In the genomic region with DNA sequence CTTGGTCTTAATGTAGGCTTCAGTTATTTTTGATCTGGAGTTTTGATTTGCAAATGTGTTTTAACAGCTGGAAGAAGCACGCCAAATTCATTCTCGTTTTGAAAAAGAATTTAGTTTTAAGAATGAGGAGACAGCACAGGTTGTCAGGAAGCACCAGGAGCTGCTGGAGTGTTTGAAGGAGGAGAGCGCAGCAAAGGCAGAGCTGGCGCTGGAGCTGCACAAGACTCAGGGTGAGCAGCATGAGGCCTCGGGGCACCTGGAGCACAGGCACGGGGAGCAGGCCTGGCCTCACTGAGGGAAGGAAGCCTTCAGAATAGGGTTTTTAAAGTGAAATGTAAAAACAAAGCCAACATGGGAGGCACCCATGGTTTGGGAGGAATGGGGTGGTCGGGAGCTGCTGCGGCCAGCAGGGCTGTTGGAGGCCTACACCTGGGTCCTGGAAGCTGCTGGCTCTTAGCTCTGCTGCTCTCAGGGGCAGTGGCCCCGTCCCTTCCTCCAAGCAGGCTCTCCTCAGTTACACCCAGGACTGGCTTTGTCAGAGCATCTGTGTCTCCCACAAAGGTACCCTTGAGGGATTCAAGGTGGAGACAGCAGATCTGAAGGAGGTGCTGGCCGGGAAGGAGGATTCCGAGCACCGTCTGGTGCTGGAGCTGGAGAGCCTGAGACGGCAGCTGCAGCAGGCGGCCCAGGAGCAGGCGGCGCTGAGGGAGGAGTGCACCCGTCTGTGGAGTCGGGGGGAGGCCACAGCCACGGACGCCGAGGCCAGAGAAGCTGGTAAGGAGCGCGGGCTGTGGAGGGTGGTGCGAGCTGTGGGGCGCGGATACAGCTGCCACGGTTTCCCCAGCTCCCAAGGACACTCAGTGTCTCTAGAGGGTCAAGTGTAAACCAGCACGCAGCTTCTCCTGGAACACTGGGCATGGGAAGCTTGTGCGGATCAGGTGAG, we compare ENCODE assay signal across 20 cellular contexts.
DNase-seq lines count a peak whose midpoint lies in the region; ATAC-seq, FAIRE-seq and TF ChIP-seq lines count a peak whose summit lies in the region.
"Had no signal": no experiment of that assay in that cellular context is flagged by ENCODE, and none has a peak within 500 bp of the region (broad histone marks: within the 10 kb centered on the region; RNA-seq: fewer than 3 reads in every experiment).

No MANE protein-coding gene starts in this region.

- H3K23ac ChIP-seq in H1 (ENCODE audit: insufficient read length) = no peak overlapping the region

- no peak overlapping the region for H3K14ac ChIP-seq in H1 (ENCODE audit: insufficient read length)

- H3K79me2 ChIP-seq in H1 (ENCODE audit: control insufficient read depth in 1 of 2, insufficient read depth in 2 of 2, low read length in 2 of 2) = no peaks in the 10 kb centered on the region

- no peak overlapping the region for H2BK20ac ChIP-seq in H1 (ENCODE audit: low read length)

- H3K56ac ChIP-seq in H1 (replicated peaks; ENCODE audit: insufficient read length, low read depth, low read length) = no peak overlapping the region

- TF ChIP-seq CTCF in H1 (IDR thresholded peaks at IDR 0.05; ENCODE audit: control extremely low read depth in 1 of 3, insufficient read depth in 1 of 3, low read depth in 1 of 3, low read length in 3 of 3) (no peak), ovary (IDR thresholded peaks at IDR 0.05) (no peak)

- H2AK5ac ChIP-seq in H1 (ENCODE audit: low read depth, low read length) = no peak overlapping the region

- no peak for TF ChIP-seq RAD21 in H1 (IDR thresholded peaks at IDR 0.05 in 1 of 2, conservative IDR thresholded peaks at IDR 0.05 in 1 of 2; ENCODE audit: low read depth in 2 of 2, low read length in 2 of 2)

- WGBS in H1 (ENCODE audit: extremely low coverage in 1 of 2, insufficient coverage in 1 of 2, insufficient read length in 1 of 2, insufficient replicate concordance in 2 of 2, low coverage in 1 of 2, low lambda C conversion rate in 2 of 2, missing lambda C conversion rate in 1 of 2), 2 experiments = 91% methylated on average over 29 of the region's 29 CpGs; no CpG with 5 or more reads in 1 of the 2 experiments
- 50 to 74% (median 59%) methylated on average over 28 to 29 of the region's 29 CpGs for WGBS in ovary, 3 donors

- POLR2A ChIA-PET in H1 (lab: Charles Lee; ENCODE audit: partially characterized antibody) = interaction anchor here (0.8 kb wide), 1 partner anchor 46 kb away, joined by 3 read pairs; no protein-coding TSS in a partner anchor

- CTCF ChIA-PET in H1 (lab: Charles Lee; ENCODE audit: partially characterized antibody) = interaction anchor here (1.0 to 1.2 kb wide), 4 partner anchors 10 to 27 kb away, joined by 3 to 4 read pairs (median 3); no protein-coding TSS in a partner anchor

- no peak overlapping the region for H2BK120ac ChIP-seq in H1 (replicated peaks; ENCODE audit: low read depth, low read length)

- no peak for FAIRE-seq in H1 (lab: Jason Lieb, UNC)
- FAIRE-seq: A204.1, D721Med, HepG2 had no signal

- peaks cover 0 to 6% of the 10 kb centered on the region in 2 experiments for H4K20me1 ChIP-seq in H1 (replicated peaks in 1 of 2; ENCODE audit: control insufficient read depth in 1 of 2, insufficient read depth in 2 of 2, low read length in 2 of 2)
- H4K20me1 ChIP-seq: BLaER1 had no signal

- no peak overlapping the region for H2BK12ac ChIP-seq in H1 (ENCODE audit: low read depth, low read length)

- H3K27me3 ChIP-seq in H1 (replicated peaks in 1 of 4; ENCODE audit: control insufficient read depth in 3 of 4, extremely low read depth in 1 of 4, insufficient read depth in 3 of 4, low read length in 3 of 4) (no peaks in the 10 kb centered on the region), ovary (no peaks in the 10 kb centered on the region)
- H3K27me3 ChIP-seq: BLaER1 had no signal

- ATAC-seq in left ventricle myocardium superior = no peak
- ATAC-seq: HepG2, PC-3 had no signal

- H2BK5ac ChIP-seq in H1 (ENCODE audit: low read depth, low read length) = 0 out of 2 replicates have a peak overlapping the region, but pooled peaks have one; percentile 35

- no peak overlapping the region for H3K4ac ChIP-seq in H1 (replicated peaks; ENCODE audit: insufficient read length, low read depth, low read length)

- no peaks in the 10 kb centered on the region for H3K23me2 ChIP-seq in H1 (ENCODE audit: low read depth, low read length)

- no peak overlapping the region for H2AFZ ChIP-seq in H1 (ENCODE audit: low read length)
- H2AFZ ChIP-seq: GM23248 had no signal

- H3K4me1 ChIP-seq in H1 (replicated peaks in 1 of 4; ENCODE audit: control insufficient read depth in 3 of 4, insufficient read depth in 4 of 4, low read length in 3 of 4) (no peaks in the 10 kb centered on the region), ovary (ENCODE audit: insufficient read depth) (peaks cover 24% of the 10 kb centered on the region)

- TF ChIP-seq POLR2A in H1 (IDR thresholded peaks at IDR 0.05; ENCODE audit: control extremely low read depth in 1 of 2, low read depth in 2 of 2, low read length in 2 of 2) (no peak), ovary (IDR thresholded peaks at IDR 0.05) (no peak)

- no peak overlapping the region for H4K91ac ChIP-seq in H1 (replicated peaks; ENCODE audit: insufficient read length, low read length)

- H2BK15ac ChIP-seq in H1 (ENCODE audit: low read length) = no peak overlapping the region

- H3K9me3 ChIP-seq in H1 (ENCODE audit: insufficient read depth in 2 of 2, low read depth in 1 of 2, low read length in 1 of 2) (no peaks in the 10 kb centered on the region), ovary (no peaks in the 10 kb centered on the region)
- H3K9me3 ChIP-seq: BLaER1 had no signal

- no peak overlapping the region; a peak in 1 of 7 replicates for H3K9ac ChIP-seq in H1 (replicated peaks in 1 of 4; ENCODE audit: extremely low read depth in 1 of 4, low read depth in 3 of 4, low read length in 3 of 4)
- H3K9ac ChIP-seq: BLaER1, GM23248 had no signal

- H3K4me2 ChIP-seq in H1 (ENCODE audit: insufficient read depth in 1 of 2, low read depth in 2 of 2, low read length in 2 of 2) = no peak overlapping the region
- H3K4me2 ChIP-seq: BLaER1 had no signal

- TF ChIP-seq EP300 in H1 (IDR thresholded peaks at IDR 0.05; ENCODE audit: borderline replicate concordance in 1 of 2, low read depth in 2 of 2, low read length in 2 of 2) = no peak
- no peak for TF ChIP-seq EP300 in ovary (IDR thresholded peaks at IDR 0.05)

- H3K27ac ChIP-seq in H1 (ENCODE audit: low read depth, low read length) (no peak overlapping the region), ovary (peak overlapping the region in 1 of 2 donors; percentile 87)
- H3K27ac ChIP-seq: GM23248 had no signal

- H3K18ac ChIP-seq in H1 (ENCODE audit: extremely low read depth, low read length) = no peak overlapping the region

- no peak overlapping the region for H4K5ac ChIP-seq in H1 (ENCODE audit: insufficient read length, low read depth, low read length)

- peaks cover 7% of the 10 kb centered on the region for H3K79me1 ChIP-seq in H1 (ENCODE audit: low read depth, low read length)

- no peak overlapping the region for H3K4me3 ChIP-seq in H1 (ENCODE audit: extremely low read depth in 1 of 4, insufficient read depth in 2 of 4, low read depth in 3 of 4, low read length in 4 of 4)
- no peak overlapping the region for H3K4me3 ChIP-seq in ovary
- H3K4me3 ChIP-seq: BLaER1, GM23248 had no signal

- intact Hi-C loops in left ventricle myocardium superior (cut with micrococcal nuclease) = no loop called here
- intact Hi-C loops in cardiac septum (cut with DNase I) = no loop called here
- intact Hi-C loops in ovary (cut with DNase I) = no loop called here

- H3K36me3 ChIP-seq in H1 (ENCODE audit: control insufficient read depth in 2 of 4, insufficient read depth in 4 of 4, low read length in 3 of 4) (peaks cover 1 to 6% (median 2%) of the 10 kb centered on the region in 4 experiments; a peak in 4 of 8 replicates), ovary (no peaks in the 10 kb centered on the region)

- DNase-seq in left ventricle myocardium superior (peak; percentile 15), cardiac septum (ENCODE audit: low spot score) (no peak), H1 (ENCODE audit: low read depth in 1 of 2, low spot score in 2 of 2) (no peak), ovary (peak in 3 of 5 donors; percentile 32 to 55 (median 55)), KG1 (lab: John Stamatoyannopoulos, UW) (no peak), SHP77 treated with DMSO at 0.1 percent for 48 hours (lab: John Stamatoyannopoulos, UW) (no peak), inferior parietal cortex (ENCODE audit: extremely low spot score) (no peak)
- DNase-seq: DMS79, GM23248, HFFc6, MM.1S, NCI-H1092 treated with DMSO at 0.1 percent for 48 hours, NCI-H2081 treated with DMSO at 0.1 percent for 48 hours, NCI-H510A, NCI-H774, PC-3 had no signal

- H4K8ac ChIP-seq in H1 (ENCODE audit: extremely low read depth, insufficient read depth, low read length) = no peak overlapping the region; the same call in 1 of the 2 replicates

TF ChIP-seq in H1, 55 proteins besides CTCF, POLR2A, EP300 and RAD21:
- no peak for TF ChIP-seq TCF12 (IDR thresholded peaks at IDR 0.05; ENCODE audit: low read depth, low read length)
- no peak for TF ChIP-seq GTF2F1 (IDR thresholded peaks at IDR 0.05; ENCODE audit: borderline replicate concordance, low read depth, low read length)
- no peak for TF ChIP-seq TEAD4 (IDR thresholded peaks at IDR 0.05; ENCODE audit: low read depth, low read length)
- TF ChIP-seq SP1 (IDR thresholded peaks at IDR 0.05; ENCODE audit: low read depth, low read length) = no peak
- TF ChIP-seq RFX5 (IDR thresholded peaks at IDR 0.05; ENCODE audit: borderline replicate concordance, low read depth, low read length) = no peak
- TF ChIP-seq YY1 (IDR thresholded peaks at IDR 0.05; ENCODE audit: low read depth, low read length) = no peak
- TF ChIP-seq, protein P1, sequence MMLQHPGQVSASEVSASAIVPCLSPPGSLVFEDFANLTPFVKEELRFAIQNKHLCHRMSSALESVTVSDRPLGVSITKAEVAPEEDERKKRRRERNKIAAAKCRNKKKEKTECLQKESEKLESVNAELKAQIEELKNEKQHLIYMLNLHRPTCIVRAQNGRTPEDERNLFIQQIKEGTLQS (IDR thresholded peaks at IDR 0.05; ENCODE audit: insufficient read depth, low read depth, low read length) = no peak
- no peak for TF ChIP-seq NANOG (IDR thresholded peaks at IDR 0.05; ENCODE audit: insufficient read depth, low read depth, low read length, poor library complexity, severe bottlenecking)
- TF ChIP-seq CHD2 (IDR thresholded peaks at IDR 0.05; ENCODE audit: low read length) = no peak
- no peak for TF ChIP-seq KDM1A (IDR thresholded peaks at IDR 0.05; ENCODE audit: borderline replicate concordance, low read length)

Comparison
In these comparisons a context has a peak if more than half of its experiments do, and no peak if none do; other contexts are left out.
1. DNase-seq: peak in left ventricle myocardium superior (single experiment) and ovary (3 of 5); none in cardiac septum (single experiment), H1 (0 of 2), KG1 (single experiment), SHP77 treated with DMSO at 0.1 percent for 48 hours (single experiment) and inferior parietal cortex (single experiment).